In the genomic region with DNA sequence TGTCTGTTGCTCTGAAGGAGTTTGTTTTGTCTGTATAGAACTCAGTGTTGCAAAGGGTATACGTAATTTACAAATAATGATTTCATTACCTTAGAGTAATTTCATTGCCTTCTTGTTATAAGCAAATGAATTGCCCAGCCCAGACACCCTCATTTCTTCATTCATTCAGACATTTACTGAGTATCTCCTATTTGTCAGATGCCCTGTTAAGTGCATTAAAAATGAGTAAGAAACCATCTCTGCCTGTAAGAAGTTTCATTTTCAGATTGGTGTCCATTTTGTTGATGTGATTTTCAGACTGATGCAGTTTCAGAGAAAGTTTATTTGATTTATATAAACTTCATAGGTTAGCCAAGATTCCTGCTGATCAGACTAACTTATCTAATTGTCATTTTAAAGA, we compare ENCODE assay signal across 21 cellular contexts.
DNase-seq lines count a peak whose midpoint lies in the region; ATAC-seq and FAIRE-seq lines count a peak whose summit lies in the region.
"Had no signal": no experiment of that assay in that cellular context is flagged by ENCODE, and none has a peak within 500 bp of the region (broad histone marks: within the 10 kb centered on the region; RNA-seq: fewer than 3 reads in every experiment).

No MANE protein-coding gene starts in this region.

- DNase-seq in OCI-M1 (lab: John Stamatoyannopoulos, UW) (peak; percentile 35), DMS53 treated with DMSO at 0.1 percent for 48 hours (lab: John Stamatoyannopoulos, UW; ENCODE audit: unreplicated experiment) (no peak), cortex of kidney (lab: John Stamatoyannopoulos, UW) (no peak)
- no peak for DNase-seq in activated T-cell treated with anti-CD3 and anti-CD28 coated beads, Interleukin-2, amount 50 U/mL, for 1 hour
- no peak for DNase-seq in activated CD8-positive, alpha-beta memory T cell treated with anti-CD3 and anti-CD28 coated beads, Interleukin-2, amount 50 U/mL, for 4 hours
- DNase-seq: CD4-positive, CD25-positive, alpha-beta regulatory T cell; CD8-positive, alpha-beta memory T cell; COR-L47; DMS 273 treated with DMSO at 0.1 percent for 48 hours; DMS53; HCEC 1CT had no signal

- H3K4me1 ChIP-seq in ACC112 (ENCODE audit: control insufficient read depth, insufficient read depth, low read length, unreplicated experiment), result no peaks in the 10 kb centered on the region
- H3K4me1 ChIP-seq: A549; BLaER1 treated with 17β-estradiol and CSF1 and Interleukin-3, amounts not matched to agents 10 nM and 100 nM had no signal

- no peaks in the 10 kb centered on the region for H3K27me3 ChIP-seq in ACC112 (ENCODE audit: insufficient read depth, low read length)
- H3K27me3 ChIP-seq: BLaER1 treated with 17β-estradiol and CSF1 and Interleukin-3, amounts not matched to agents 10 nM and 100 nM had no signal

- H3K36me3 ChIP-seq in ACC112 (ENCODE audit: insufficient read depth, low read length), result no peaks in the 10 kb centered on the region
- H3K36me3 ChIP-seq: BLaER1 treated with 17β-estradiol and CSF1 and Interleukin-3, amounts not matched to agents 10 nM and 100 nM had no signal

- H3K4me3 ChIP-seq in ACC112 (ENCODE audit: low read depth, low read length), result peak overlapping the region; percentile 53
- H3K4me3 ChIP-seq: A549; BLaER1 treated with 17β-estradiol and CSF1 and Interleukin-3, amounts not matched to agents 10 nM and 100 nM; GM23338 had no signal

- no peaks in the 10 kb centered on the region for H3K79me2 ChIP-seq in ACC112 (ENCODE audit: control insufficient read depth, insufficient read depth, low read length, unreplicated experiment)

- peak; percentile 63 for FAIRE-seq in endometrium (lab: Jason Lieb, UNC)
- FAIRE-seq: A549, G401.6, H54 had no signal

- peak overlapping the region; percentile 83 for H2AFZ ChIP-seq in ACC112 (ENCODE audit: low read length, unreplicated experiment)
- H2AFZ ChIP-seq: GM23338 had no signal

- H3K27ac ChIP-seq in ACC112 (ENCODE audit: low read depth, low read length), result no peak overlapping the region
- H3K27ac ChIP-seq: 22Rv1; A549; BLaER1 treated with 17β-estradiol and CSF1 and Interleukin-3, amounts not matched to agents 10 nM and 100 nM; HL-60 had no signal

- peak; percentile 55 for ATAC-seq in HG03432 (IDR thresholded peaks at IDR 0.05; ENCODE audit: unreplicated experiment)
- ATAC-seq: A549, GM23338 had no signal
